In genomic region chr15:67456677-67457529, GRCh38 we compare ENCODE assay signal across 8 cellular contexts.
DNase-seq lines count a peak whose midpoint lies in the region; ATAC-seq and TF ChIP-seq lines count a peak whose summit lies in the region.

No MANE protein-coding gene starts in this region.

- DNase-seq in MV-4-11 (lab: John Stamatoyannopoulos, UW) (peak; percentile 66), SK-N-SH (peak; percentile 77), glomerular endothelial cell (ENCODE audit: extremely low read depth, low read depth, low spot score) (peak; percentile 20), trophoblast cell (peak; percentile 58 to 90), type B pancreatic cell (ENCODE audit: extremely low spot score, unreplicated experiment) (peak; percentile 83)
- DNase-seq in activated naive CD4-positive, alpha-beta T cell treated with Interleukin-2 at 50 U/mL for 16 hours: peak; percentile 85

- H4K91ac ChIP-seq in trophoblast cell (ENCODE audit: low read depth, low read length): no peak overlapping the region

- H3K79me2 ChIP-seq in SK-N-SH (ENCODE audit: insufficient read depth) (no peaks in the 10 kb centered on the region), trophoblast cell (ENCODE audit: control insufficient read depth, insufficient read depth, low read length, poor library complexity) (no peaks in the 10 kb centered on the region)

- no peak overlapping the region for H3K14ac ChIP-seq in trophoblast cell (ENCODE audit: low read length)

- no peaks in the 10 kb centered on the region for H3K36me3 ChIP-seq in SK-N-SH (replicated peaks in 1 of 2; ENCODE audit: control insufficient read depth in 1 of 2, insufficient read depth in 2 of 2, low read length in 1 of 2)
- peaks cover 0 to 2% of the 10 kb centered on the region in 2 experiments for H3K36me3 ChIP-seq in trophoblast cell (ENCODE audit: control insufficient read depth in 1 of 2, insufficient read depth in 2 of 2, low read length in 2 of 2)

- no peak for ATAC-seq in HG03280 (IDR thresholded peaks at IDR 0.05; ENCODE audit: unreplicated experiment)

- no peak overlapping the region for H3K18ac ChIP-seq in trophoblast cell (ENCODE audit: low read length)

- no peaks in the 10 kb centered on the region for H4K20me1 ChIP-seq in SK-N-SH (ENCODE audit: insufficient read depth)

- H2AK5ac ChIP-seq in trophoblast cell (ENCODE audit: low read length): no peak overlapping the region

- CTCF ChIA-PET in SK-N-SH (lab: Yijun Ruan, JAX): interaction anchor here (0.6 to 5.6 kb wide), 47 partner anchors 10 to 740 kb away, joined by 3 to 123 read pairs (median 5); partner anchors contain the start of genes RNU6-1 and SKOR1

- H3F3A ChIP-seq in SK-N-SH (replicated peaks; ENCODE audit: insufficient read depth): no peaks in the 10 kb centered on the region

- WGBS in SK-N-SH (ENCODE audit: low lambda C conversion rate): 19% methylated on average over 8 of the region's 8 CpGs
- WGBS in trophoblast cell (ENCODE audit: extremely low coverage, insufficient coverage, insufficient read length): no CpG with 5 or more reads among the region's 8 CpGs

- H3K4ac ChIP-seq in trophoblast cell (ENCODE audit: low read depth, low read length): no peak overlapping the region

- H4K12ac ChIP-seq in trophoblast cell (ENCODE audit: low read depth, low read length): no peak overlapping the region

- H3K4me3 Mint-ChIP-seq in type B pancreatic cell: no peak overlapping the region

- no peak overlapping the region for H2BK5ac ChIP-seq in trophoblast cell (ENCODE audit: low read depth, low read length, poor library complexity)

- H3K9me3 ChIP-seq in SK-N-SH (no peaks in the 10 kb centered on the region), trophoblast cell (ENCODE audit: insufficient read depth, low read depth, low read length) (peaks cover 6% of the 10 kb centered on the region)

- H3K27ac ChIP-seq in SK-N-SH (ENCODE audit: low read depth in 2 of 2, low read length in 1 of 2): no peak overlapping the region
- no peak overlapping the region for H3K27ac ChIP-seq in trophoblast cell (ENCODE audit: low read depth, low read length)

- no peaks in the 10 kb centered on the region for H3K79me1 ChIP-seq in trophoblast cell (ENCODE audit: low read length)

- H3K27me3 ChIP-seq in SK-N-SH (ENCODE audit: insufficient read depth) (no peaks in the 10 kb centered on the region), trophoblast cell (ENCODE audit: insufficient read depth, low read length) (no peaks in the 10 kb centered on the region)

- H3K9ac ChIP-seq in SK-N-SH (no peak overlapping the region), trophoblast cell (ENCODE audit: low read length) (no peak overlapping the region)

- no peak overlapping the region for H2BK12ac ChIP-seq in trophoblast cell (ENCODE audit: low read length)

- no peak overlapping the region for H4K8ac ChIP-seq in trophoblast cell (ENCODE audit: low read depth, low read length)

- peaks cover 0 to 17% of the 10 kb centered on the region in 2 experiments; a peak in 2 of 4 replicates for H3K4me1 ChIP-seq in SK-N-SH (ENCODE audit: control insufficient read depth in 1 of 2, insufficient read depth in 2 of 2, low read depth in 1 of 2, low read length in 1 of 2)
- H3K4me1 ChIP-seq in trophoblast cell (ENCODE audit: control insufficient read depth in 1 of 2, insufficient read depth in 2 of 2, low read length in 2 of 2): no peaks in the 10 kb centered on the region

- H2AFZ ChIP-seq in SK-N-SH (ENCODE audit: low read depth) (peak overlapping the region; percentile 74; the same call in 1 of the 2 replicates), trophoblast cell (ENCODE audit: insufficient read depth, low read length, poor library complexity) (no peak overlapping the region)

- H3K9me3 Mint-ChIP-seq in type B pancreatic cell: no peaks in the 10 kb centered on the region

- peaks cover 5% of the 10 kb centered on the region for H3K36me3 Mint-ChIP-seq in type B pancreatic cell

- H3K23ac ChIP-seq in trophoblast cell (ENCODE audit: low read length): no peak overlapping the region

- no peak overlapping the region for H2BK120ac ChIP-seq in trophoblast cell (ENCODE audit: insufficient read depth, low read length, poor library complexity)

- no peaks in the 10 kb centered on the region for H3K9me2 ChIP-seq in SK-N-SH

- H3K4me3 ChIP-seq in GM12875 (ENCODE audit: low read depth, low read length) (no peak overlapping the region), SK-N-SH (ENCODE audit: low read depth in 2 of 2, low read length in 1 of 2) (no peak overlapping the region; a peak in 1 of 4 replicates), trophoblast cell (ENCODE audit: low read depth, low read length) (no peak overlapping the region)

- POLR2A ChIA-PET in SK-N-SH (lab: Yijun Ruan, JAX): interaction anchor here (1.4 kb wide), 1 partner anchor 65 kb away, joined by 3 read pairs; the partner anchor contains the start of gene C15orf61

- no peak overlapping the region for H3K4me2 ChIP-seq in SK-N-SH
- no peak overlapping the region for H3K4me2 ChIP-seq in trophoblast cell (ENCODE audit: low read length)

- peak; percentile 86 for TF ChIP-seq RAD21 in SK-N-SH (IDR thresholded peaks at IDR 0.05; ENCODE audit: low read length)

- peaks cover 29% of the 10 kb centered on the region for H3K27me3 Mint-ChIP-seq in type B pancreatic cell

- no peak for TF ChIP-seq EP300 in SK-N-SH (IDR thresholded peaks at IDR 0.05; ENCODE audit: borderline replicate concordance in 1 of 2, low read depth in 1 of 2, low read length in 1 of 2)

- TF ChIP-seq CTCF in GM12875 (IDR thresholded peaks at IDR 0.05; ENCODE audit: borderline replicate concordance, insufficient read depth, low read depth, low read length) (peak; percentile 90), SK-N-SH (IDR thresholded peaks at IDR 0.05) (peak; percentile 92), type B pancreatic cell (conservative IDR thresholded peaks at IDR 0.05) (peak; percentile 97)

- no peak overlapping the region for H3K27ac Mint-ChIP-seq in type B pancreatic cell

- H3K4me1 Mint-ChIP-seq in type B pancreatic cell (ENCODE audit: unreplicated experiment): peaks cover 6% of the 10 kb centered on the region

TF ChIP-seq in SK-N-SH, 30 proteins besides CTCF, POLR2A, EP300 and RAD21:
- TF ChIP-seq SMC3 (IDR thresholded peaks at IDR 0.05; ENCODE audit: low read depth, low read length) (peak; percentile 98), NRF1 (IDR thresholded peaks at IDR 0.05; ENCODE audit: low read depth, low read length) (peak; percentile 14; the same call in 1 of the 2 replicates), TCF12 (IDR thresholded peaks at IDR 0.05) (no peak), MEF2A (IDR thresholded peaks at IDR 0.05; ENCODE audit: borderline replicate concordance, low read depth) (no peak)

Comparison
In these comparisons a context has a peak if more than half of its experiments do, and no peak if none do; other contexts are left out.
1. DNase-seq: peak in every context shown above with its lines; median percentile 85 in activated naive CD4-positive, alpha-beta T cell treated with Interleukin-2 at 50 U/mL for 16 hours; 83 in type B pancreatic cell; 77 in SK-N-SH; 74 in trophoblast cell; 66 in MV-4-11; 20 in glomerular endothelial cell.